16 cellular contexts compared by ENCODE assay signal in genomic region chr13:19560672-19561071, GRCh38. TPM values are rescaled to one million over a fixed set of nuclear protein-coding genes. Genes with fewer than 3 reads are reported as not detected.
"Had no signal": no experiment of that assay in that cellular context is flagged by ENCODE, and none has a peak within 500 bp of the region (broad histone marks: within the 10 kb centered on the region; RNA-seq: fewer than 3 reads in every experiment).

No MANE protein-coding gene starts in this region.

RNA-seq across cellular contexts. Expression of gene TPTE2, which starts 0.7 kb away (rescaled TPM):
- total RNA-seq: cerebellum, chondrocyte, dermis blood vessel endothelial cell, dermis microvascular lymphatic vessel endothelial cell, endodermal cell, endothelial cell of umbilical vein, epithelial cell of proximal tubule, esophagus mucosa, esophagus squamous epithelium, fibroblast of lung, fibroblast of villous mesenchyme, foreskin keratinocyte, gastrocnemius medialis, gastroesophageal sphincter, glomerular endothelial cell had no signal
- polyA plus RNA-seq: endothelial cell of umbilical vein, esophagus, fibroblast of lung, foreskin keratinocyte had no signal
